ENCODE assay signal across 1 cellular context in the genomic region with DNA sequence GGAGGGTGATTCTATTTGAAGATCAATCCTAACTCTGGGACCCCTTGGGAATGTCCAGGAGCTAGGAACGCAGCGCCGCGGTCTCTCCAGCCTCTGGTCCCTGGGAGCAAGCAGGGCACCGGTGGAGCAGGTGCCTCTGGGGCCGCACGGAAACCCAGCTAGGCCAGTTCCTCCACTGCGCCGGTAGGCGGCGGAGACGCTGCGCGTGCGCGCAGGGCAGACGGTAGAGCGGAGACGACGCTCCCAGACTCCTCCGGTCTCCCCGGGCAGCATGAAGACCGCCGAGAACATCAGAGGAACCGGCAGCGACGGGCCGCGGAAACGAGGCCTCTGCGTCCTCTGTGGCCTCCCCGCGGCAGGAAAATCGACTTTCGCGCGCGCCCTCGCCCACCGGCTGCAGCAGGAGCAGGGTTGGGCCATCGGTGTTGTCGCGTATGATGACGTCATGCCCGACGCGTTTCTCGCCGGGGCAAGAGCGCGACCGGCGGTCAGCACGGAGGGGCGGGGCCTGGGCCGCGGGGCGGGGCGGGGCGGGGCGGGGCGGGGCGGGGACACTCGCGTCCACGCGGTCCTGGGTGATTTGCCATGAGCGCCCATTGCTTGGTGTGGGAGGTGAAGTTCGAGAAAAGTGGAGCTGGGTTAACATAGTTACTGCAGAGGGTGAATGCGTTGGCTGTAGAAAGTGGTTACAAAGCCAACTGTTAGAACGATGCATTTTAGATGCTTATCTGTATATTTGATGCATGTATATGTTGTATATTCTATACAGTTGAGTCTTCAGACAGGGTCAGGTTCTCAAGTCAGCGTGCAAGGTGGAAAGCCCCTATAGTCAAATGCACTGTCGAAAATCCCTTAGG.
TF ChIP-seq lines count a peak whose summit lies in the region.

A gene with protein sequence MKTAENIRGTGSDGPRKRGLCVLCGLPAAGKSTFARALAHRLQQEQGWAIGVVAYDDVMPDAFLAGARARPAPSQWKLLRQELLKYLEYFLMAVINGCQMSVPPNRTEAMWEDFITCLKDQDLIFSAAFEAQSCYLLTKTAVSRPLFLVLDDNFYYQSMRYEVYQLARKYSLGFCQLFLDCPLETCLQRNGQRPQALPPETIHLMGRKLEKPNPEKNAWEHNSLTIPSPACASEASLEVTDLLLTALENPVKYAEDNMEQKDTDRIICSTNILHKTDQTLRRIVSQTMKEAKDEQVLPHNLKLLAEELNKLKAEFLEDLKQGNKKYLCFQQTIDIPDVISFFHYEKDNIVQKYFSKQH (plus strand): TSS at position 193 of the 857 bp plus-strand sequence. CDS start 79 bp downstream, at position 272.

TF ChIP-seq in GM12878, 131 proteins besides CTCF, POLR2A, EP300 and RAD21 (continued from another document and continues in another):
- peak; percentile 35; the same call in 1 of the 2 replicates for TF ChIP-seq SMC3 (IDR thresholded peaks at IDR 0.05; ENCODE audit: borderline replicate concordance, low read length)
- TF ChIP-seq, protein P1, sequence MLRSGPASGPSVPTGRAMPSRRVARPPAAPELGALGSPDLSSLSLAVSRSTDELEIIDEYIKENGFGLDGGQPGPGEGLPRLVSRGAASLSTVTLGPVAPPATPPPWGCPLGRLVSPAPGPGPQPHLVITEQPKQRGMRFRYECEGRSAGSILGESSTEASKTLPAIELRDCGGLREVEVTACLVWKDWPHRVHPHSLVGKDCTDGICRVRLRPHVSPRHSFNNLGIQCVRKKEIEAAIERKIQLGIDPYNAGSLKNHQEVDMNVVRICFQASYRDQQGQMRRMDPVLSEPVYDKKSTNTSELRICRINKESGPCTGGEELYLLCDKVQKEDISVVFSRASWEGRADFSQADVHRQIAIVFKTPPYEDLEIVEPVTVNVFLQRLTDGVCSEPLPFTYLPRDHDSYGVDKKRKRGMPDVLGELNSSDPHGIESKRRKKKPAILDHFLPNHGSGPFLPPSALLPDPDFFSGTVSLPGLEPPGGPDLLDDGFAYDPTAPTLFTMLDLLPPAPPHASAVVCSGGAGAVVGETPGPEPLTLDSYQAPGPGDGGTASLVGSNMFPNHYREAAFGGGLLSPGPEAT (IDR thresholded peaks at IDR 0.05; ENCODE audit: low read depth), result peak; percentile 80
- TF ChIP-seq, protein P2, sequence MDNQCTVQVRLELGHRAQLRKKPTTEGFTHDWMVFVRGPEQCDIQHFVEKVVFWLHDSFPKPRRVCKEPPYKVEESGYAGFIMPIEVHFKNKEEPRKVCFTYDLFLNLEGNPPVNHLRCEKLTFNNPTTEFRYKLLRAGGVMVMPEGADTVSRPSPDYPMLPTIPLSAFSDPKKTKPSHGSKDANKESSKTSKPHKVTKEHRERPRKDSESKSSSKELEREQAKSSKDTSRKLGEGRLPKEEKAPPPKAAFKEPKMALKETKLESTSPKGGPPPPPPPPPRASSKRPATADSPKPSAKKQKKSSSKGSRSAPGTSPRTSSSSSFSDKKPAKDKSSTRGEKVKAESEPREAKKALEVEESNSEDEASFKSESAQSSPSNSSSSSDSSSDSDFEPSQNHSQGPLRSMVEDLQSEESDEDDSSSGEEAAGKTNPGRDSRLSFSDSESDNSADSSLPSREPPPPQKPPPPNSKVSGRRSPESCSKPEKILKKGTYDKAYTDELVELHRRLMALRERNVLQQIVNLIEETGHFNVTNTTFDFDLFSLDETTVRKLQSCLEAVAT (IDR thresholded peaks at IDR 0.05), result peak; percentile 93
- peak; percentile 99 for TF ChIP-seq ATF7 (IDR thresholded peaks at IDR 0.05; ENCODE audit: low read depth)
- 0 out of 2 replicates have a peak, but pooled peaks have one; percentile 56 for TF ChIP-seq POLR2AphosphoS2 (IDR thresholded peaks at IDR 0.05; ENCODE audit: low read depth, low read length)
- TF ChIP-seq BCL11A (IDR thresholded peaks at IDR 0.05; ENCODE audit: low read depth, low read length), result 0 out of 2 replicates have a peak, but pooled peaks have one; percentile 25
- TF ChIP-seq FOXK2 (IDR thresholded peaks at IDR 0.05), result peak; percentile 59
- peak; percentile 93 for TF ChIP-seq HDGF (IDR thresholded peaks at IDR 0.05)
- no peak for TF ChIP-seq SREBF2 (IDR thresholded peaks at IDR 0.05; ENCODE audit: low read length)
- TF ChIP-seq, protein P3, sequence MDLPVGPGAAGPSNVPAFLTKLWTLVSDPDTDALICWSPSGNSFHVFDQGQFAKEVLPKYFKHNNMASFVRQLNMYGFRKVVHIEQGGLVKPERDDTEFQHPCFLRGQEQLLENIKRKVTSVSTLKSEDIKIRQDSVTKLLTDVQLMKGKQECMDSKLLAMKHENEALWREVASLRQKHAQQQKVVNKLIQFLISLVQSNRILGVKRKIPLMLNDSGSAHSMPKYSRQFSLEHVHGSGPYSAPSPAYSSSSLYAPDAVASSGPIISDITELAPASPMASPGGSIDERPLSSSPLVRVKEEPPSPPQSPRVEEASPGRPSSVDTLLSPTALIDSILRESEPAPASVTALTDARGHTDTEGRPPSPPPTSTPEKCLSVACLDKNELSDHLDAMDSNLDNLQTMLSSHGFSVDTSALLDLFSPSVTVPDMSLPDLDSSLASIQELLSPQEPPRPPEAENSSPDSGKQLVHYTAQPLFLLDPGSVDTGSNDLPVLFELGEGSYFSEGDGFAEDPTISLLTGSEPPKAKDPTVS (IDR thresholded peaks at IDR 0.05; ENCODE audit: low read depth, low read length), result no peak
- peak; percentile 77; the same call in 1 of the 2 replicates for TF ChIP-seq STAT1 (conservative IDR thresholded peaks at IDR 0.05)
- TF ChIP-seq, protein P4, sequence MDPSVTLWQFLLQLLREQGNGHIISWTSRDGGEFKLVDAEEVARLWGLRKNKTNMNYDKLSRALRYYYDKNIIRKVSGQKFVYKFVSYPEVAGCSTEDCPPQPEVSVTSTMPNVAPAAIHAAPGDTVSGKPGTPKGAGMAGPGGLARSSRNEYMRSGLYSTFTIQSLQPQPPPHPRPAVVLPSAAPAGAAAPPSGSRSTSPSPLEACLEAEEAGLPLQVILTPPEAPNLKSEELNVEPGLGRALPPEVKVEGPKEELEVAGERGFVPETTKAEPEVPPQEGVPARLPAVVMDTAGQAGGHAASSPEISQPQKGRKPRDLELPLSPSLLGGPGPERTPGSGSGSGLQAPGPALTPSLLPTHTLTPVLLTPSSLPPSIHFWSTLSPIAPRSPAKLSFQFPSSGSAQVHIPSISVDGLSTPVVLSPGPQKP (IDR thresholded peaks at IDR 0.05; ENCODE audit: low read depth, low read length), result no peak
- peak; percentile 40; the same call in 1 of the 2 replicates for TF ChIP-seq MXI1 (IDR thresholded peaks at IDR 0.05; ENCODE audit: low read depth, low read length)
- TF ChIP-seq, protein P5, sequence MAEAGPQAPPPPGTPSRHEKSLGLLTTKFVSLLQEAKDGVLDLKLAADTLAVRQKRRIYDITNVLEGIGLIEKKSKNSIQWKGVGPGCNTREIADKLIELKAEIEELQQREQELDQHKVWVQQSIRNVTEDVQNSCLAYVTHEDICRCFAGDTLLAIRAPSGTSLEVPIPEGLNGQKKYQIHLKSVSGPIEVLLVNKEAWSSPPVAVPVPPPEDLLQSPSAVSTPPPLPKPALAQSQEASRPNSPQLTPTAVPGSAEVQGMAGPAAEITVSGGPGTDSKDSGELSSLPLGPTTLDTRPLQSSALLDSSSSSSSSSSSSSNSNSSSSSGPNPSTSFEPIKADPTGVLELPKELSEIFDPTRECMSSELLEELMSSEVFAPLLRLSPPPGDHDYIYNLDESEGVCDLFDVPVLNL (IDR thresholded peaks at IDR 0.05; ENCODE audit: low read depth, low read length), result peak; percentile 76
- TF ChIP-seq SMAD5 (IDR thresholded peaks at IDR 0.05; ENCODE audit: low read depth), result peak; percentile 56; the same call in 1 of the 2 replicates
- TF ChIP-seq RELA (IDR thresholded peaks at IDR 0.05; ENCODE audit: borderline replicate concordance, partially characterized antibody), result peak; percentile 96
- TF ChIP-seq POLR2AphosphoS5 (IDR thresholded peaks at IDR 0.05; ENCODE audit: low read length), result peak; percentile 86
- TF ChIP-seq SIN3A (IDR thresholded peaks at IDR 0.05; ENCODE audit: low read depth, low read length), result 0 out of 2 replicates have a peak, but pooled peaks have one; percentile 41
- TF ChIP-seq, protein P6, sequence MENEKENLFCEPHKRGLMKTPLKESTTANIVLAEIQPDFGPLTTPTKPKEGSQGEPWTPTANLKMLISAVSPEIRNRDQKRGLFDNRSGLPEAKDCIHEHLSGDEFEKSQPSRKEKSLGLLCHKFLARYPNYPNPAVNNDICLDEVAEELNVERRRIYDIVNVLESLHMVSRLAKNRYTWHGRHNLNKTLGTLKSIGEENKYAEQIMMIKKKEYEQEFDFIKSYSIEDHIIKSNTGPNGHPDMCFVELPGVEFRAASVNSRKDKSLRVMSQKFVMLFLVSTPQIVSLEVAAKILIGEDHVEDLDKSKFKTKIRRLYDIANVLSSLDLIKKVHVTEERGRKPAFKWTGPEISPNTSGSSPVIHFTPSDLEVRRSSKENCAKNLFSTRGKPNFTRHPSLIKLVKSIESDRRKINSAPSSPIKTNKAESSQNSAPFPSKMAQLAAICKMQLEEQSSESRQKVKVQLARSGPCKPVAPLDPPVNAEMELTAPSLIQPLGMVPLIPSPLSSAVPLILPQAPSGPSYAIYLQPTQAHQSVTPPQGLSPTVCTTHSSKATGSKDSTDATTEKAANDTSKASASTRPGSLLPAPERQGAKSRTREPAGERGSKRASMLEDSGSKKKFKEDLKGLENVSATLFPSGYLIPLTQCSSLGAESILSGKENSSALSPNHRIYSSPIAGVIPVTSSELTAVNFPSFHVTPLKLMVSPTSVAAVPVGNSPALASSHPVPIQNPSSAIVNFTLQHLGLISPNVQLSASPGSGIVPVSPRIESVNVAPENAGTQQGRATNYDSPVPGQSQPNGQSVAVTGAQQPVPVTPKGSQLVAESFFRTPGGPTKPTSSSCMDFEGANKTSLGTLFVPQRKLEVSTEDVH (IDR thresholded peaks at IDR 0.05; ENCODE audit: low read depth, partially characterized antibody), result peak; percentile 56
- TF ChIP-seq RCOR1 (conservative IDR thresholded peaks at IDR 0.05; ENCODE audit: low read depth, low read length), result 0 out of 2 replicates have a peak, but pooled peaks have one; percentile 53
- TF ChIP-seq ASH2L (IDR thresholded peaks at IDR 0.05; ENCODE audit: borderline replicate concordance, low read depth), result peak; percentile 96; the same call in 1 of the 2 replicates
- TF ChIP-seq SMARCA5 (IDR thresholded peaks at IDR 0.05), result peak; percentile 87
- TF ChIP-seq, protein P7, sequence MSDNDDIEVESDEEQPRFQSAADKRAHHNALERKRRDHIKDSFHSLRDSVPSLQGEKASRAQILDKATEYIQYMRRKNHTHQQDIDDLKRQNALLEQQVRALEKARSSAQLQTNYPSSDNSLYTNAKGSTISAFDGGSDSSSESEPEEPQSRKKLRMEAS (IDR thresholded peaks at IDR 0.05; ENCODE audit: low read depth, low read length), result peak; percentile 39; the same call in 1 of the 2 replicates
- TF ChIP-seq RBBP5 (conservative IDR thresholded peaks at IDR 0.05), result peak; percentile 86; the same call in 1 of the 2 replicates
- TF ChIP-seq, protein P8, sequence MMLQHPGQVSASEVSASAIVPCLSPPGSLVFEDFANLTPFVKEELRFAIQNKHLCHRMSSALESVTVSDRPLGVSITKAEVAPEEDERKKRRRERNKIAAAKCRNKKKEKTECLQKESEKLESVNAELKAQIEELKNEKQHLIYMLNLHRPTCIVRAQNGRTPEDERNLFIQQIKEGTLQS (IDR thresholded peaks at IDR 0.05; ENCODE audit: borderline replicate concordance, extremely low read depth, low read depth, low read length), result peak; percentile 44; the same call in 1 of the 2 replicates
- TF ChIP-seq TAF1 (IDR thresholded peaks at IDR 0.05; ENCODE audit: borderline replicate concordance, low read depth, low read length), result peak; percentile 85; the same call in 1 of the 2 replicates
- TF ChIP-seq CEBPB (IDR thresholded peaks at IDR 0.05; ENCODE audit: borderline replicate concordance in 1 of 2, low read depth in 2 of 2, low read length in 2 of 2), result no peak
- TF ChIP-seq POU2F2 (IDR thresholded peaks at IDR 0.05; ENCODE audit: borderline replicate concordance, low read depth, low read length), result peak; percentile 56; the same call in 2 of the 3 replicates
- TF ChIP-seq NR2F1 (conservative IDR thresholded peaks at IDR 0.05), result peak; percentile 63; the same call in 1 of the 2 replicates
- TF ChIP-seq WRNIP1 (IDR thresholded peaks at IDR 0.05; ENCODE audit: borderline replicate concordance, low read depth, low read length), result no peak
- peak; percentile 89 for TF ChIP-seq LARP7 (IDR thresholded peaks at IDR 0.05)
- TF ChIP-seq, protein P9, sequence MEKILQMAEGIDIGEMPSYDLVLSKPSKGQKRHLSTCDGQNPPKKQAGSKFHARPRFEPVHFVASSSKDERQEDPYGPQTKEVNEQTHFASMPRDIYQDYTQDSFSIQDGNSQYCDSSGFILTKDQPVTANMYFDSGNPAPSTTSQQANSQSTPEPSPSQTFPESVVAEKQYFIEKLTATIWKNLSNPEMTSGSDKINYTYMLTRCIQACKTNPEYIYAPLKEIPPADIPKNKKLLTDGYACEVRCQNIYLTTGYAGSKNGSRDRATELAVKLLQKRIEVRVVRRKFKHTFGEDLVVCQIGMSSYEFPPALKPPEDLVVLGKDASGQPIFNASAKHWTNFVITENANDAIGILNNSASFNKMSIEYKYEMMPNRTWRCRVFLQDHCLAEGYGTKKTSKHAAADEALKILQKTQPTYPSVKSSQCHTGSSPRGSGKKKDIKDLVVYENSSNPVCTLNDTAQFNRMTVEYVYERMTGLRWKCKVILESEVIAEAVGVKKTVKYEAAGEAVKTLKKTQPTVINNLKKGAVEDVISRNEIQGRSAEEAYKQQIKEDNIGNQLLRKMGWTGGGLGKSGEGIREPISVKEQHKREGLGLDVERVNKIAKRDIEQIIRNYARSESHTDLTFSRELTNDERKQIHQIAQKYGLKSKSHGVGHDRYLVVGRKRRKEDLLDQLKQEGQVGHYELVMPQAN (conservative IDR thresholded peaks at IDR 0.05), result peak; percentile 85
- TF ChIP-seq BACH1 (IDR thresholded peaks at IDR 0.05; ENCODE audit: borderline replicate concordance), result 0 out of 2 replicates have a peak, but pooled peaks have one; percentile 26
- peak; percentile 91 for TF ChIP-seq IKZF1 (conservative IDR thresholded peaks at IDR 0.05)
